ENCODE assay signal across 16 cellular contexts in genomic region chr7:475951-476441, GRCh38. TPM values are rescaled to one million over a fixed set of nuclear protein-coding genes. Genes with fewer than 3 reads are reported as not detected.
DNase-seq lines count a peak whose midpoint lies in the region; ATAC-seq and TF ChIP-seq lines count a peak whose summit lies in the region.
"Had no signal": no experiment of that assay in that cellular context is flagged by ENCODE, and none has a peak within 500 bp of the region (broad histone marks: within the 10 kb centered on the region; RNA-seq: fewer than 3 reads in every experiment).

No MANE protein-coding gene starts in this region.

- H3K9me3 ChIP-seq in HEK293 (ENCODE audit: control insufficient read depth, insufficient read depth, low read depth, low read length) (no peaks in the 10 kb centered on the region), right lobe of liver (no peaks in the 10 kb centered on the region), sigmoid colon (peaks cover 0 to 3% (median 0%) of the 10 kb centered on the region in 4 donors)
- H3K9me3 ChIP-seq: BLaER1 had no signal

- DNase-seq in CD14-positive monocyte (ENCODE audit: low spot score), result peak; percentile 42
- DNase-seq in right lobe of liver, result peak; percentile 6 to 41 (median 37)
- DNase-seq in sigmoid colon, result peak; percentile 62
- DNase-seq in globus pallidus (ENCODE audit: low spot score), result no peak
- DNase-seq in Ammon's horn (ENCODE audit: low spot score), result no peak
- DNase-seq: DMS 273 treated with DMSO at 0.1 percent for 48 hours, GOT3, HFFc6, NCI-H1417 treated with DMSO at 0.1 percent for 48 hours, NCI-H2029 treated with DMSO at 0.1 percent for 48 hours, NCI-H510A, NCI-H82, SIG-M5 had no signal

- H3K4me3 ChIP-seq in HEK293 (ENCODE audit: low read depth, low read length) (no peak overlapping the region), right lobe of liver (no peak overlapping the region), sigmoid colon (no peak overlapping the region)
- H3K4me3 ChIP-seq: BLaER1 had no signal

- H3K4me1 ChIP-seq in HEK293 (ENCODE audit: control insufficient read depth, insufficient read depth, low read length) (no peaks in the 10 kb centered on the region), right lobe of liver (no peaks in the 10 kb centered on the region), sigmoid colon (peaks cover 0 to 12% (median 10%) of the 10 kb centered on the region in 4 donors)

- POLR2A ChIA-PET in HEK293 (lab: Yijun Ruan, JAX), result no interaction called here

- TF ChIP-seq CTCF in CD14-positive monocyte (IDR thresholded peaks at IDR 0.05), result no peak
- no peak for TF ChIP-seq CTCF in HEK293 (tag by site-specific recombination; IDR thresholded peaks at IDR 0.05)
- no peak for TF ChIP-seq CTCF in right lobe of liver (IDR thresholded peaks at IDR 0.05)
- no peak for TF ChIP-seq CTCF in sigmoid colon (IDR thresholded peaks at IDR 0.05)

- TF ChIP-seq POLR2A in right lobe of liver (IDR thresholded peaks at IDR 0.05), result no peak
- no peak for TF ChIP-seq POLR2A in sigmoid colon (IDR thresholded peaks at IDR 0.05)

- ATAC-seq in right lobe of liver, result no peak
- no peak for ATAC-seq in activated T-helper 17 cell treated with anti-CD3 and anti-CD28 coated beads, Interleukin-2, amount 50 U/mL, for 72 hours (replicated peaks)

- H3K27me3 Mint-ChIP-seq in CD14-positive monocyte (ENCODE audit: low read depth in 3 of 3), result peaks cover 1 to 7% (median 3%) of the 10 kb centered on the region in 3 donors
- no peaks in the 10 kb centered on the region for H3K27me3 Mint-ChIP-seq in activated T-helper 17 cell treated with anti-CD3 and anti-CD28 coated beads, Interleukin-2, amount 50 U/mL, for 72 hours

- H3K27ac Mint-ChIP-seq in CD14-positive monocyte, result no peak overlapping the region
- H3K27ac Mint-ChIP-seq in activated T-helper 17 cell treated with anti-CD3 and anti-CD28 coated beads, Interleukin-2, amount 50 U/mL, for 72 hours, result no peak overlapping the region
- H3K27ac Mint-ChIP-seq: HFFc6 had no signal

- H3K27ac ChIP-seq in HEK293 (ENCODE audit: extremely low read depth, low read depth, low read length), result no peak overlapping the region
- no peak overlapping the region for H3K27ac ChIP-seq in right lobe of liver
- H3K27ac ChIP-seq in sigmoid colon, result no peak overlapping the region
- H3K27ac ChIP-seq: BLaER1 had no signal

- H3K4me1 Mint-ChIP-seq in CD14-positive monocyte, result no peaks in the 10 kb centered on the region
- H3K4me1 Mint-ChIP-seq in activated T-helper 17 cell treated with anti-CD3 and anti-CD28 coated beads, Interleukin-2, amount 50 U/mL, for 72 hours, result no peaks in the 10 kb centered on the region

- no peaks in the 10 kb centered on the region for H3K36me3 Mint-ChIP-seq in CD14-positive monocyte
- H3K36me3 Mint-ChIP-seq in activated T-helper 17 cell treated with anti-CD3 and anti-CD28 coated beads, Interleukin-2, amount 50 U/mL, for 72 hours (ENCODE audit: low read depth), result no peaks in the 10 kb centered on the region

- no peak for TF ChIP-seq EP300 in sigmoid colon (IDR thresholded peaks at IDR 0.05)

- peaks cover 11 to 22% (median 15%) of the 10 kb centered on the region in 7 donors for H3K9me3 Mint-ChIP-seq in CD14-positive monocyte
- H3K9me3 Mint-ChIP-seq in activated T-helper 17 cell treated with anti-CD3 and anti-CD28 coated beads, Interleukin-2, amount 50 U/mL, for 72 hours, result no peaks in the 10 kb centered on the region
- H3K9me3 Mint-ChIP-seq: HFFc6 had no signal

- no peaks in the 10 kb centered on the region for H3K36me3 ChIP-seq in HEK293 (ENCODE audit: control insufficient read depth in 2 of 2, insufficient read depth in 1 of 2, low read length in 2 of 2)
- no peaks in the 10 kb centered on the region for H3K36me3 ChIP-seq in right lobe of liver
- H3K36me3 ChIP-seq in sigmoid colon, result no peaks in the 10 kb centered on the region
- H3K36me3 ChIP-seq: BLaER1 had no signal

- H3K27me3 ChIP-seq in right lobe of liver (no peaks in the 10 kb centered on the region), sigmoid colon (no peaks in the 10 kb centered on the region)
- H3K27me3 ChIP-seq: BLaER1 had no signal

- 100% methylated on average over 1 of the region's 15 CpGs for WGBS in right lobe of liver (ENCODE audit: insufficient coverage, low coverage, low lambda C conversion rate, missing lambda C conversion rate)
- WGBS in sigmoid colon, 2 donors, result 82 to 91% methylated on average over 15 of the region's 15 CpGs

- intact Hi-C loops in CD14-positive monocyte (cut with micrococcal nuclease), result no loop called here
- intact Hi-C loops in right lobe of liver (cut with DNase I), result no loop called here
- intact Hi-C loops in sigmoid colon (cut with DNase I), result no loop called here

- no peak overlapping the region for H3K4me3 Mint-ChIP-seq in CD14-positive monocyte
- H3K4me3 Mint-ChIP-seq in activated T-helper 17 cell treated with anti-CD3 and anti-CD28 coated beads, Interleukin-2, amount 50 U/mL, for 72 hours, result no peak overlapping the region
- H3K4me3 Mint-ChIP-seq: HFFc6 had no signal

- CTCF ChIA-PET in HEK293 (lab: Yijun Ruan, JAX), result no interaction called here

TF ChIP-seq in HEK293, 187 proteins besides CTCF, POLR2A, EP300 and RAD21:
- TF ChIP-seq GLIS1 (tag by site-specific recombination; IDR thresholded peaks at IDR 0.05) (peak; percentile 96), ZNF600 (tag by site-specific recombination; IDR thresholded peaks at IDR 0.05) (peak; percentile 77), ZNF280C (tag by site-specific recombination; IDR thresholded peaks at IDR 0.05) (no peak), ZIC2 (tag by site-specific recombination; IDR thresholded peaks at IDR 0.05) (peak; percentile 81), ZBTB10 (tag by site-specific recombination; IDR thresholded peaks at IDR 0.05) (no peak), ZNF514 (tag by site-specific recombination; IDR thresholded peaks at IDR 0.05) (no peak)
TF ChIP-seq in HEK293: peak in this region for 3.

RNA-seq across cellular contexts. Expression of gene PDGFA, which starts 43.6 kb away (rescaled TPM):
- polyA plus RNA-seq in CD14-positive monocyte (under 1 TPM in 1 of 2 donors, not detected in 1; 0.29 TPM), sigmoid colon (10 to 100 TPM; 19.7 to 21.6 (median 20.0) TPM)
- total RNA-seq in right lobe of liver (10 to 100 TPM in 3 of 6 experiments, 1 to 10 TPM in 3; 2.3 to 20.9 (median 8.4) TPM), sigmoid colon (10 to 100 TPM; 33.9 to 38.5 (median 36.9) TPM)
- 10 to 100 TPM; 11.9 to 28.1 TPM for total RNA-seq in activated T-helper 17 cell treated with anti-CD3 and anti-CD28 coated beads, Interleukin-2, amount 50 U/mL, for 72 hours

Comparison
In these comparisons a context has a peak if more than half of its experiments do, and no peak if none do; other contexts are left out.
1. DNase-seq: peak in CD14-positive monocyte (single experiment), right lobe of liver (3 of 3) and sigmoid colon (single experiment); none in globus pallidus (single experiment) and Ammon's horn (single experiment).